In the genomic region with DNA sequence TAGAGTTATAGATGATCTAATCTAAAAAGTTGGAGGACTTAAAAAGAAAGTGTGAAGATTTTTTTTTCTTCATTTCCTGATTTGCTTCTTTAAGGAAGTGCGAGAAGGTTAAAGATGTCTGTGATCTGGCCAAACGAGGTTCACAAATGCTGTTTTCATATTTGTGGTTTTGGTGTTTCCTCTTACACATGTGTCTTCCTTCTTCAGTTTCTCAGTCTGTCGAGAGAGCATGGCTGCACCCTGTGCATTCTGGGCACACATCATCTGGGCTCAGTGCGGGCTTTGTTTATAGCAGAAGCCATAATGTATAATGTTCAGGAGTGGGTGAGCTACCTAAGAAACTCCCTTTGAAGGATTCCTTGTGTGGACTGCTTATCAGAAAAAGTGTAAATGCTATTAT, we compare ENCODE assay signal across 9 cellular contexts.
A peak's percentile ranks its signal among the peaks of the same experiment; 100 is the strongest.
DNase-seq lines count a peak whose midpoint lies in the region; TF ChIP-seq lines count a peak whose summit lies in the region.
"Had no signal": no experiment of that assay in that cellular context is flagged by ENCODE, and none has a peak within 500 bp of the region (broad histone marks: within the 10 kb centered on the region; RNA-seq: fewer than 3 reads in every experiment).

No MANE protein-coding gene starts in this region.

- peaks cover 12% of the 10 kb centered on the region for H3K4me1 ChIP-seq in MM.1S (ENCODE audit: low read length)
- H3K4me1 ChIP-seq: parathyroid adenoma had no signal

- no peak overlapping the region for H3K4me3 ChIP-seq in MM.1S (ENCODE audit: low read length)

- H3K9me3 ChIP-seq in MM.1S (replicated peaks; ENCODE audit: insufficient read depth, low read length) = no peaks in the 10 kb centered on the region

- no peak for TF ChIP-seq CTCF in MM.1S (IDR thresholded peaks at IDR 0.05; ENCODE audit: low read length)

- no peaks in the 10 kb centered on the region for H3K36me3 ChIP-seq in MM.1S (replicated peaks; ENCODE audit: insufficient read depth, low read length)

- H3K27ac ChIP-seq in MM.1S (ENCODE audit: low read length) = peak overlapping the region; percentile 37; the same call in 1 of the 2 replicates
- H3K27ac ChIP-seq: parathyroid adenoma had no signal

- DNase-seq in GDM1 (lab: John Stamatoyannopoulos, UW) (peak; percentile 78), H4 (ENCODE audit: low spot score) (peak; percentile 84), MM.1S (peak; percentile 92), glomerular visceral epithelial cell (ENCODE audit: extremely low spot score) (peak; percentile 61), T1000 (lab: John Stamatoyannopoulos, UW) (no peak), HK-2 (ENCODE audit: unreplicated experiment) (no peak)
- peak; percentile 4 to 19 for DNase-seq in activated CD8-positive, alpha-beta memory T cell treated with anti-CD3 and anti-CD28 coated beads for 4 hours (ENCODE audit: low read depth in 2 of 2)
- peak; percentile 17 to 89 (median 58) for DNase-seq in stimulated activated naive CD4-positive, alpha-beta T cell (lab: John Stamatoyannopoulos, UW)

- no peaks in the 10 kb centered on the region for H3K79me2 ChIP-seq in MM.1S (ENCODE audit: low read length)
- H3K79me2 ChIP-seq: parathyroid adenoma had no signal

- H3K27me3 ChIP-seq in MM.1S (replicated peaks; ENCODE audit: insufficient read depth, low read length) = no peaks in the 10 kb centered on the region

- H2AFZ ChIP-seq in MM.1S (ENCODE audit: low read length) = no peak overlapping the region
- H2AFZ ChIP-seq: parathyroid adenoma had no signal

- no peak overlapping the region for H3K9ac ChIP-seq in MM.1S (ENCODE audit: low read length)
- H3K9ac ChIP-seq: parathyroid adenoma had no signal

- peaks cover 9% of the 10 kb centered on the region for H3F3A ChIP-seq in MM.1S (ENCODE audit: insufficient read depth, low read length)

- peak overlapping the region; percentile 31; the same call in 1 of the 2 replicates for H3K4me2 ChIP-seq in MM.1S (ENCODE audit: low read depth, low read length)

- no peaks in the 10 kb centered on the region for H4K20me1 ChIP-seq in MM.1S (ENCODE audit: insufficient read depth, low read length)

- no peaks in the 10 kb centered on the region for H3K9me2 ChIP-seq in MM.1S (replicated peaks; ENCODE audit: insufficient read depth, low read length)

Comparison
In these comparisons a context has a peak if more than half of its experiments do, and no peak if none do; other contexts are left out.
1. DNase-seq: peak in GDM1 (single experiment), H4 (single experiment), MM.1S (single experiment), activated CD8-positive, alpha-beta memory T cell treated with anti-CD3 and anti-CD28 coated beads for 4 hours (2 of 2), glomerular visceral epithelial cell (single experiment) and stimulated activated naive CD4-positive, alpha-beta T cell (6 of 6); none in T1000 (single experiment) and HK-2 (single experiment).